In the genomic region with DNA sequence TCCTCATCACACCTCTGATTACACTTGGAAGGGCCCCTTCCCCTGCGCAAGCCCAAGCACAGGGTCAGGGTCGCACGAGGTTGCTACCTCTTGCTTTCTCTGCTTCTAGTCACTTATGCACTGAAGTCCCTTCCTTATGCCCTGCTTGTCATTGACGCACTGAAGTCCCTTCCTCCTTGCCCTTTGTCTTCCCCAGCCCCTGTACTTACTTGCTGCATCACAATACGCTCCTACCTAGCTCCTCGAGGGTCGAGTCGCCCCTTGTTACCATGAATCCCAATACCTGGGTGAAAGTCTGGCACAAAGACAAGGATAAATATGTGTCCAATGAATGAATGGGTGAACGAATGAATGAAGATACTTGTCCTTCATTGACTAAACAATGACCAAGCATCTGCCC, we compare ENCODE assay signal across 8 cellular contexts.
"Had no signal": no experiment of that assay in that cellular context is flagged by ENCODE, and none has a peak within 500 bp of the region (broad histone marks: within the 10 kb centered on the region; RNA-seq: fewer than 3 reads in every experiment).

No MANE protein-coding gene starts in this region.

- H3K4me3 ChIP-seq: HAP-1 had no signal

- H3K27me3 Mint-ChIP-seq: IgD-negative memory B cell had no signal

- H3K27ac Mint-ChIP-seq: HFFc6, IgD-negative memory B cell had no signal

- H3K9me3 Mint-ChIP-seq: HFFc6, IgD-negative memory B cell had no signal

- H3K4me3 Mint-ChIP-seq: HFFc6, IgD-negative memory B cell had no signal

- ATAC-seq: HCT116 had no signal

- H3K9me3 ChIP-seq: HAP-1 had no signal

- H3K36me3 ChIP-seq: HAP-1 had no signal

- FAIRE-seq: HTR-8/SVneo had no signal

- H3K4me1 ChIP-seq: HAP-1 had no signal

- DNase-seq: GOT3, H7, HFFc6, KBM-7 had no signal
